15 cellular contexts compared by ENCODE assay signal in the genomic region with DNA sequence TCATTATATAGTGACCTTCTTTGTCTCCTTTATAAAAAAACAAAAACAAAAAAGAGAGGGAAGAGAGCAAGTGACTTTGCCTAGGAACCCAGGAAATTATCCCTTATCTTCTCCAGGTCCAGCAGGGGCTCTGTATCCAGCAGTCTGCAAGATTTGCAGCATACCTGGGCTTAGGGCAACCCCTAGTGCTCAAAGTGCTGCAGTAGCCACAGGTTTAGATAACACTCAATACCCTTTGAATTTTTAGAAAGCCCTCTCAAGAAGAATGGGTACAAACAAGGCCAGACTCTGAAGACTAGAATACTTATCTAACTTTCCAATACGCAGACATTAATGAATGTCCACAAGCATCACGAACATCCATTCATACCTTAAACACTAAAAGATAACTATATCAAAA. TPM values are rescaled to one million over a fixed set of nuclear protein-coding genes. Genes with fewer than 3 reads are reported as not detected.
DNase-seq lines count a peak whose midpoint lies in the region; ATAC-seq and TF ChIP-seq lines count a peak whose summit lies in the region.
"Had no signal": no experiment of that assay in that cellular context is flagged by ENCODE, and none has a peak within 500 bp of the region (broad histone marks: within the 10 kb centered on the region; RNA-seq: fewer than 3 reads in every experiment).

No MANE protein-coding gene starts in this region.

- no peaks in the 10 kb centered on the region for H3K36me3 ChIP-seq in OCI-LY7 (ENCODE audit: insufficient read depth, low read length)
- no peaks in the 10 kb centered on the region for H3K36me3 ChIP-seq in endodermal cell (ENCODE audit: control insufficient read depth, insufficient read depth, low read length)
- H3K36me3 ChIP-seq: lower lobe of right lung had no signal

- CTCF ChIA-PET in OCI-LY7 (lab: Charles Lee; ENCODE audit: unreplicated experiment): no interaction called here

- no peaks in the 10 kb centered on the region for H3K9me2 ChIP-seq in OCI-LY7 (ENCODE audit: insufficient read depth, low read length)

- no peak overlapping the region for H3K4me3 ChIP-seq in OCI-LY7 (ENCODE audit: low read depth, low read length, poor library complexity, severe bottlenecking)
- H3K4me3 ChIP-seq in endodermal cell (ENCODE audit: low read length): no peak overlapping the region
- H3K4me3 ChIP-seq: lower lobe of right lung had no signal

- H3K36me3 Mint-ChIP-seq in endodermal cell (ENCODE audit: low read depth): peaks cover 3% of the 10 kb centered on the region

- POLR2A ChIA-PET in OCI-LY7 (lab: Charles Lee): no interaction called here

- in situ Hi-C loops in ACHN (cut with HindIII; ENCODE audit: low pct_ligation_motif_present, low pct_unique_long_range_greater_than_20kb, low sequenced_read_pairs): no loop called here

- no peaks in the 10 kb centered on the region for H4K20me1 ChIP-seq in OCI-LY7 (ENCODE audit: insufficient read depth, low read length)

- H3K4me1 ChIP-seq in OCI-LY7 (ENCODE audit: insufficient read depth, low read length, poor library complexity, severe bottlenecking): no peaks in the 10 kb centered on the region
- H3K4me1 ChIP-seq in endodermal cell (ENCODE audit: control insufficient read depth, insufficient read depth, low read length): no peaks in the 10 kb centered on the region
- H3K4me1 ChIP-seq: lower lobe of right lung had no signal

- H3K4me3 Mint-ChIP-seq in endodermal cell: no peak overlapping the region
- H3K4me3 Mint-ChIP-seq: activated T-cell treated with anti-CD3 and anti-CD28 coated beads, Interleukin-2, amount 50 U/mL, for 72 hours had no signal

- H3K9me3 ChIP-seq in OCI-LY7 (ENCODE audit: low read length) (no peaks in the 10 kb centered on the region), endodermal cell (ENCODE audit: control insufficient read depth, low read length) (peaks cover 29% of the 10 kb centered on the region)
- H3K9me3 ChIP-seq: lower lobe of right lung had no signal

- no TSS peak for BruUV-seq in OCI-LY7 (replicated peaks; lab: Mats Ljungman, UMichigan)

- TF ChIP-seq CTCF in OCI-LY7 (conservative IDR thresholded peaks at IDR 0.05; ENCODE audit: low read length) (0 out of 2 replicates have a peak, but pooled peaks have one; percentile 31), endodermal cell (conservative IDR thresholded peaks at IDR 0.05) (peak; percentile 81)

- DNase-seq in ACHN: peak; percentile 36
- peak; percentile 1 for DNase-seq in EL
- DNase-seq in OCI-LY7 (ENCODE audit: low spot score): peak; percentile 10
- DNase-seq in endodermal cell: peak; percentile 80
- DNase-seq in RPMI8226: no peak
- no peak for DNase-seq in NCI-H1694 (lab: John Stamatoyannopoulos, UW)
- DNase-seq: central memory CD4-positive, alpha-beta T cell; lower lobe of right lung; MV-4-11; stimulated activated CD4-positive, alpha-beta T cell treated with anti-CD3 and anti-CD28 coated beads, Interleukin-2, amount 100 ng/mL, for 48 hours; stimulated activated naive CD8-positive, alpha-beta T cell treated with anti-CD3 and anti-CD28 coated beads, Interleukin-15, Interleukin-2, amounts not matched to agents 100 U/mL and 50 U/mL, for 24 hours had no signal

- H3K27me3 Mint-ChIP-seq in endodermal cell (ENCODE audit: insufficient read depth): no peaks in the 10 kb centered on the region

- intact Hi-C loops in OCI-LY7 (cut with micrococcal nuclease; ENCODE audit: unreplicated experiment): no loop called here

- no peak for ATAC-seq in HG03457 (IDR thresholded peaks at IDR 0.05; ENCODE audit: unreplicated experiment)
- no peak for ATAC-seq in GM19452 (IDR thresholded peaks at IDR 0.05; ENCODE audit: unreplicated experiment)
- ATAC-seq: activated T-cell treated with anti-CD3 and anti-CD28 coated beads, Interleukin-2, amount 50 U/mL, for 72 hours; lower lobe of right lung; stimulated activated naive CD8-positive, alpha-beta T cell treated with anti-CD3 and anti-CD28 coated beads, Interleukin-15, Interleukin-2, amounts not matched to agents 100 U/mL and 50 U/mL, for 24 hours had no signal

- peaks cover 43% of the 10 kb centered on the region for H3K9me3 Mint-ChIP-seq in endodermal cell

- no peaks in the 10 kb centered on the region for H3K4me1 Mint-ChIP-seq in endodermal cell

- H3K27me3 ChIP-seq in endodermal cell (ENCODE audit: control insufficient read depth, insufficient read depth, low read length, poor library complexity, severe bottlenecking): no peaks in the 10 kb centered on the region

- H3K9ac ChIP-seq in endodermal cell (ENCODE audit: extremely low read depth, low read length, poor library complexity, severe bottlenecking): no peak overlapping the region

- 90% methylated on average over 2 of the region's 2 CpGs; no CpG with 5 or more reads in 1 of the 2 experiments for WGBS in endodermal cell (ENCODE audit: insufficient coverage in 1 of 2, insufficient read length in 1 of 2), 2 experiments

- H3K4me2 ChIP-seq in OCI-LY7 (ENCODE audit: low read length): no peak overlapping the region

- no peak overlapping the region for H3K27ac Mint-ChIP-seq in endodermal cell
- H3K27ac Mint-ChIP-seq: activated T-cell treated with anti-CD3 and anti-CD28 coated beads, Interleukin-2, amount 50 U/mL, for 72 hours had no signal

- H2AFZ ChIP-seq in OCI-LY7 (ENCODE audit: low read length): no peak overlapping the region

- no peaks in the 10 kb centered on the region for H3K79me2 ChIP-seq in OCI-LY7 (ENCODE audit: insufficient read depth, low read depth, low read length)

- H3K27ac ChIP-seq in OCI-LY7 (ENCODE audit: low read depth, low read length, poor library complexity, severe bottlenecking) (no peak overlapping the region), endodermal cell (ENCODE audit: low read depth, low read length) (no peak overlapping the region)
- H3K27ac ChIP-seq: lower lobe of right lung had no signal

RNA-seq across cellular contexts. Expression of gene CCNA1, which starts 43.2 kb away (rescaled TPM):
- not detected in 2 replicates for total RNA-seq in OCI-LY7 (2014; rRNA removed; shearing (Covaris generic))
- total RNA-seq in OCI-LY7 (2022): not detected in 2 replicates
- under 1 TPM in 1 of 2 donors, not detected in 1; 0.31 TPM for total RNA-seq in endodermal cell
- 1.6 TPM for polyA plus RNA-seq in endodermal cell (2013, experiment 1 of 2)
- 1.6 TPM for polyA plus RNA-seq in endodermal cell (2013, experiment 2 of 2)
- total RNA-seq: osteoblast had no signal

Comparison
In these comparisons a context has a peak if more than half of its experiments do, and no peak if none do; other contexts are left out.
1. DNase-seq: peak in ACHN (single experiment), EL (single experiment), OCI-LY7 (single experiment) and endodermal cell (single experiment); none in RPMI8226 (single experiment) and NCI-H1694 (single experiment).